Comparison of ENCODE assay signal across 26 cellular contexts in the genomic region with DNA sequence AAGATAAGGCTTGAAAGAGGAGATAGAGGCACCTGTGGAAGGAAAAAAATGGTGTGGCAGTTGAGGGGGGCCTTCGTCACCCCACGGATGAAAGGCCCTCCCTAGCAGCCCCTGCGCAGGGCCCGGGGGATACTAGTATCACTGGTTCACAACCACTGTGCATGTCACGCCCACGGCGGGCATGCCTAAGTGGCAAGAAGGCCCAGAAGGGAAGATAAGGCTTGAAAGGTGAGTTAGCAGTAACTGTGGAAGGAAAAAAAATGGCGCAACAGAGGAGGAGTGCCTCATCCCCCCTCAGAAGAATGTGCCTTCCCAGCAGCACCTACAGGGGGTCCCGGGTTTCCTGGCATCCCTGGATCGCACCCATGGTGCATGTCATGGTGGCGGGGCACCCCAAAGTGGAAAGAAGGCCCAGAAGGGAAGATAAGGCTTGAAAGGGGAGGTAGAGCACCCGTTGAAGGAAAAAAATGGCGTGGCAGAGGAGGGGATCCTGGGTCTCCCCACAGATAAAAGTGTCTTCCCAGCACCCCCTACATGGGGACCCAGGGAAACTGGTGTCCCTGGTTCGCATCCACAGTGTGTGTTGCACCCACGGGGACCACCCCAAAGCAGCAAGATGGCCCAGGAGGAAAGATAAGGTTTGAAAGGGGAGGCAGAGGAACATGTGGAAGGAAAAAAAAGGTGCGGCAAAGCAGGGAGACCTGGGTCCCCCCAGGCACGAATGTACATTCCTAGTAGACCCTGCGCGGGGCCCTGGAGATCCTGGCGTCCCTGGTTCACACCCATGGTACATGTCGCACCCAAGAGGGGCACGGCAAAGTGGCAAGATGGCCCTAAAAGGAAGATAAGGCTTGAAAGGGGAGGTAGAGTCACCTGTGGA.
"Had no signal": no experiment of that assay in that cellular context is flagged by ENCODE, and none has a peak within 500 bp of the region (broad histone marks: within the 10 kb centered on the region; RNA-seq: fewer than 3 reads in every experiment).

No MANE protein-coding gene starts in this region.

- H3K4me1 ChIP-seq: Peyer's patch had no signal

- H3K4me1 Mint-ChIP-seq: activated B cell treated with CpG ODN at 0.5 μM for 24 hours; activated CD4-positive, alpha-beta T cell treated with anti-CD3 and anti-CD28 coated beads, Interleukin-2, amount 10 ng/mL, durations not matched to agents 24 days and 14 days; activated naive CD4-positive, alpha-beta T cell treated with anti-CD3 and anti-CD28 coated beads, Interleukin-2, amount 10 ng/mL, durations not matched to agents 7 days and 5 days; activated naive CD8-positive, alpha-beta T cell treated with anti-CD3 and anti-CD28 coated beads for 36 hours; T-cell had no signal

- H3K36me3 ChIP-seq: Peyer's patch had no signal

- H3K27ac Mint-ChIP-seq: activated B cell treated with CpG ODN at 0.5 μM for 24 hours; activated CD4-positive, alpha-beta T cell treated with anti-CD3 and anti-CD28 coated beads, Interleukin-2, amount 10 ng/mL, durations not matched to agents 24 days and 14 days; activated naive CD4-positive, alpha-beta T cell treated with anti-CD3 and anti-CD28 coated beads, Interleukin-2, amount 10 ng/mL, durations not matched to agents 7 days and 5 days; activated naive CD8-positive, alpha-beta T cell treated with anti-CD3 and anti-CD28 coated beads for 36 hours; T-cell had no signal

- H3K36me3 Mint-ChIP-seq: T-cell had no signal

- DNase-seq: activated B cell treated with CpG ODN at 0.5 μM for 24 hours; activated CD4-positive, alpha-beta T cell treated with anti-CD3 and anti-CD28 coated beads for 1 hour; activated CD4-positive, alpha-beta T cell treated with anti-CD3 and anti-CD28 coated beads, Interleukin-2, amount 10 ng/mL, durations not matched to agents 24 days and 14 days; activated CD4-positive, alpha-beta T cell treated with anti-CD3 and anti-CD28 coated beads, Interleukin-2, amount 50 U/mL, for 48 hours; activated CD8-positive, alpha-beta memory T cell treated with anti-CD3 and anti-CD28 coated beads for 24 hours; activated gamma-delta T cell treated with Interleukin-2 at 50 U/mL for 16 hours; activated naive CD4-positive, alpha-beta T cell treated with anti-CD3 and anti-CD28 coated beads, Interleukin-2, amount 10 ng/mL, durations not matched to agents 7 days and 5 days; activated naive CD8-positive, alpha-beta T cell treated with anti-CD3 and anti-CD28 coated beads for 36 hours; activated T-cell treated with anti-CD3 and anti-CD28 coated beads, Interleukin-2, amount 50 U/mL, for 4 hours; Karpas-422; MM.1S; NCI-H1105; NCI-H1436; NCI-H1694 treated with DMSO at 0.1 percent for 48 hours; NCI-H2029 treated with DMSO at 0.1 percent for 48 hours; NCI-H510A treated with DMSO at 0.1 percent for 48 hours; NCI-H69; NK-92 treated with Interleukin-12 subunit alpha and Interleukin-12 subunit beta, amount 100 ng/mL, for 24 hours; Peyer's patch; SIG-M5; T-cell; T-helper 2 cell; T1000 had no signal

- H3K27me3 ChIP-seq: Peyer's patch had no signal

- H3K4me3 ChIP-seq: K562, Peyer's patch, SK-N-MC had no signal

- H3K27ac ChIP-seq: Peyer's patch, RWPE1, SK-N-MC had no signal

- H3K4me3 Mint-ChIP-seq: activated B cell treated with CpG ODN at 0.5 μM for 24 hours; activated CD4-positive, alpha-beta T cell treated with anti-CD3 and anti-CD28 coated beads, Interleukin-2, amount 10 ng/mL, durations not matched to agents 24 days and 14 days; activated naive CD4-positive, alpha-beta T cell treated with anti-CD3 and anti-CD28 coated beads, Interleukin-2, amount 10 ng/mL, durations not matched to agents 7 days and 5 days; activated naive CD8-positive, alpha-beta T cell treated with anti-CD3 and anti-CD28 coated beads for 36 hours; activated T-cell treated with anti-CD3 and anti-CD28 coated beads, Interleukin-2, amount 50 U/mL, for 4 hours; T-cell had no signal

- ATAC-seq: activated T-cell treated with anti-CD3 and anti-CD28 coated beads, Interleukin-2, amount 50 U/mL, for 4 hours; K562; T-cell had no signal

- H3K27me3 Mint-ChIP-seq: activated B cell treated with CpG ODN at 0.5 μM for 24 hours; activated CD4-positive, alpha-beta T cell treated with anti-CD3 and anti-CD28 coated beads, Interleukin-2, amount 10 ng/mL, durations not matched to agents 24 days and 14 days; activated naive CD4-positive, alpha-beta T cell treated with anti-CD3 and anti-CD28 coated beads, Interleukin-2, amount 10 ng/mL, durations not matched to agents 7 days and 5 days; activated naive CD8-positive, alpha-beta T cell treated with anti-CD3 and anti-CD28 coated beads for 36 hours; T-cell had no signal
